8 cellular contexts compared by ENCODE assay signal in genomic region chr1:113074237-113074636, GRCh38. TPM values are rescaled to one million over a fixed set of nuclear protein-coding genes. Genes with fewer than 3 reads are reported as not detected.
DNase-seq lines count a peak whose midpoint lies in the region; ATAC-seq lines count a peak whose summit lies in the region.

No MANE protein-coding gene starts in this region.

- peak overlapping the region; percentile 88 for H3K4me2 ChIP-seq in trophoblast cell (ENCODE audit: low read length)

- H3K9ac ChIP-seq in endocrine pancreas (ENCODE audit: control insufficient read depth, insufficient read depth, low read length) (no peak overlapping the region), trophoblast cell (ENCODE audit: low read length) (no peak overlapping the region)

- H3K4me3 ChIP-seq in endocrine pancreas (ENCODE audit: control insufficient read depth, insufficient read depth, low read length) (peak overlapping the region; percentile 84), trophoblast cell (ENCODE audit: low read depth, low read length) (no peak overlapping the region)

- H2BK5ac ChIP-seq in trophoblast cell (ENCODE audit: low read depth, low read length, poor library complexity): no peak overlapping the region

- H3K79me1 ChIP-seq in trophoblast cell (ENCODE audit: low read length): peaks cover 7% of the 10 kb centered on the region

- H3K27me3 ChIP-seq in endocrine pancreas (ENCODE audit: control insufficient read depth, insufficient read depth, low read length) (no peaks in the 10 kb centered on the region), trophoblast cell (ENCODE audit: insufficient read depth, low read length) (no peaks in the 10 kb centered on the region)

- no peak overlapping the region for H2BK12ac ChIP-seq in trophoblast cell (ENCODE audit: low read length)

- peak; percentile 26 for DNase-seq in EH (ENCODE audit: low read depth)
- peak; percentile 46 for DNase-seq in NCI-H2227 (lab: John Stamatoyannopoulos, UW; ENCODE audit: unreplicated experiment)
- DNase-seq in trophoblast cell: peak in 1 of 2 donors; percentile 18
- no peak for DNase-seq in GM19240 (ENCODE audit: insufficient read length, low spot score)
- no peak for DNase-seq in DMS79 treated with DMSO at 0.1 percent for 48 hours (lab: John Stamatoyannopoulos, UW)

- H3K79me2 ChIP-seq in trophoblast cell (ENCODE audit: control insufficient read depth, insufficient read depth, low read length, poor library complexity): peaks cover 9% of the 10 kb centered on the region

- no peak overlapping the region for H4K8ac ChIP-seq in trophoblast cell (ENCODE audit: low read depth, low read length)

- H3K4ac ChIP-seq in trophoblast cell (ENCODE audit: low read depth, low read length): peak overlapping the region; percentile 33

- H3K18ac ChIP-seq in trophoblast cell (ENCODE audit: low read length): no peak overlapping the region

- H2AK5ac ChIP-seq in trophoblast cell (ENCODE audit: low read length): no peak overlapping the region

- H3K27ac ChIP-seq in trophoblast cell (ENCODE audit: low read depth, low read length): no peak overlapping the region

- H3K9me3 ChIP-seq in endocrine pancreas (ENCODE audit: control insufficient read depth, low read length): no peaks in the 10 kb centered on the region
- H3K9me3 ChIP-seq in trophoblast cell (ENCODE audit: insufficient read depth, low read depth, low read length): no peaks in the 10 kb centered on the region

- H3K4me1 ChIP-seq in endocrine pancreas (ENCODE audit: control insufficient read depth, insufficient read depth, low read length) (peaks cover 12% of the 10 kb centered on the region), trophoblast cell (ENCODE audit: control insufficient read depth in 1 of 2, insufficient read depth in 2 of 2, low read length in 2 of 2) (peaks cover 2% of the 10 kb centered on the region in 2 experiments)

- no peak overlapping the region for H3K23ac ChIP-seq in trophoblast cell (ENCODE audit: low read length)

- no peak overlapping the region for H3K14ac ChIP-seq in trophoblast cell (ENCODE audit: low read length)

- H2BK120ac ChIP-seq in trophoblast cell (ENCODE audit: insufficient read depth, low read length, poor library complexity): no peak overlapping the region

- WGBS in trophoblast cell (ENCODE audit: extremely low coverage, insufficient coverage, insufficient read length): no CpG with 5 or more reads among the region's 6 CpGs

- ATAC-seq in HG03095 (IDR thresholded peaks at IDR 0.05; ENCODE audit: unreplicated experiment): no peak
- ATAC-seq in HG03520 (IDR thresholded peaks at IDR 0.05; ENCODE audit: unreplicated experiment): no peak

- H4K12ac ChIP-seq in trophoblast cell (ENCODE audit: low read depth, low read length): no peak overlapping the region

- H3K36me3 ChIP-seq in endocrine pancreas (ENCODE audit: control insufficient read depth, insufficient read depth, low read length) (no peaks in the 10 kb centered on the region), trophoblast cell (ENCODE audit: control insufficient read depth in 1 of 2, insufficient read depth in 2 of 2, low read length in 2 of 2) (peaks cover 5 to 14% of the 10 kb centered on the region in 2 experiments)

- H2AFZ ChIP-seq in trophoblast cell (ENCODE audit: insufficient read depth, low read length, poor library complexity): no peak overlapping the region

- no peak overlapping the region for H4K91ac ChIP-seq in trophoblast cell (ENCODE audit: low read depth, low read length)

RNA-seq across cellular contexts. Expression of gene LRIG2, which starts 1.2 kb away (rescaled TPM):
- 5.2 and 6.0 TPM in 2 replicates for polyA plus RNA-seq in trophoblast cell (2013)

Comparison
In these comparisons a context has a peak if more than half of its experiments do, and no peak if none do; other contexts are left out.
1. DNase-seq: peak in EH (single experiment) and NCI-H2227 (single experiment); none in GM19240 (single experiment) and DMS79 treated with DMSO at 0.1 percent for 48 hours (single experiment).